In the genomic region with DNA sequence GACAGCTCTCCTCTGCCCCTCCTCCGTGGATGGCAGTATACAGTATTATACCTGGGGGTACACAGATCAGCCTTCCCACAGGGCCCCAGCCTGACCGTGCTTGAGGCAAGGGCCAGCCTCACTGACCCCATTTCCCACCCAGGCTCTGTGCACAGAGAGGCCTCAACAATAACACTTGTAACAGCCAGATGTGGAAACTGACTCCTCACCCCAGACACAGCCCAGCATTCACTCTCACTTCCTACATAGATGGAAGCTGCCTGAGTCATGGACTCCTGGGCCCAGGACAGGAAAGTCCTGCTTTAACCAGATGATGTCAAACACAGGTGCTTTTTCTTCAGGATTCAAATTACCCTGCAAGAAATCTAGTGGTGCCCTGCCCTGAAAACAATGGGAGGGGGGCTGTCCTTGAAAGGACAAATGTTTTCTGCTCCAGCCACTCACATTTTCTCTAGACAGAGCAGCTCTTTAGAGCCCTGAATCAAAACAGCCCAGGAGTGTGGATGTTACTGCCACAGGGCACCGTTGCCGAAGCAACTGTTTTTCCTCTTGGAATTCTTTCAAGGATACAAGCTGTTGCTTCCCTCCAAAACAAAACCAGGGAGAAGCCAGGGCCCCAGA, we compare ENCODE assay signal across 8 cellular contexts. TPM values are rescaled to one million over a fixed set of nuclear protein-coding genes. Genes with fewer than 3 reads are reported as not detected.
A peak's percentile ranks its signal among the peaks of the same experiment; 100 is the strongest.
DNase-seq lines count a peak whose midpoint lies in the region; ATAC-seq, FAIRE-seq and TF ChIP-seq lines count a peak whose summit lies in the region.

No MANE protein-coding gene starts in this region.

- H3K27ac ChIP-seq in OCI-LY7 (ENCODE audit: low read depth, low read length, poor library complexity, severe bottlenecking) (peak overlapping the region; percentile 23), epithelial cell of prostate (peak overlapping the region; percentile 57), pancreas (peak overlapping the region; percentile 51 to 84 (median 78))

- peaks cover 39% of the 10 kb centered on the region for H4K20me1 ChIP-seq in OCI-LY7 (ENCODE audit: insufficient read depth, low read length)

- intact Hi-C loops in OCI-LY7 (cut with micrococcal nuclease; ENCODE audit: unreplicated experiment) (no loop called here), pancreas (cut with DNase I) (no loop called here)

- no peaks in the 10 kb centered on the region for H3K27me3 ChIP-seq in pancreas

- TF ChIP-seq CTCF in OCI-LY7 (conservative IDR thresholded peaks at IDR 0.05; ENCODE audit: low read length) = no peak
- no peak for TF ChIP-seq CTCF in pancreas (IDR thresholded peaks at IDR 0.05)

- peaks cover 87% of the 10 kb centered on the region for H3K79me2 ChIP-seq in OCI-LY7 (ENCODE audit: insufficient read depth, low read depth, low read length)

- POLR2A ChIA-PET in OCI-LY7 (lab: Charles Lee) = interaction anchor here (1.1 to 4.6 kb wide), 4 partner anchors 11 to 414 kb away, joined by 4 to 26 read pairs (median 10); no protein-coding TSS in a partner anchor

- no peak overlapping the region for H3K4me3 ChIP-seq in OCI-LY7 (ENCODE audit: low read depth, low read length, poor library complexity, severe bottlenecking)
- no peak overlapping the region for H3K4me3 ChIP-seq in pancreas

- H2AFZ ChIP-seq in OCI-LY7 (ENCODE audit: low read length) = no peak overlapping the region

- no peak for FAIRE-seq in pancreas (lab: Jason Lieb, UNC)
- no peak for FAIRE-seq in RCC 7860 (lab: Jason Lieb, UNC)

- DNase-seq in GM04503 (ENCODE audit: low read depth) (peak; percentile 11), OCI-LY7 (ENCODE audit: low spot score) (no peak), epithelial cell of prostate (ENCODE audit: low read depth, low spot score) (no peak), pancreas (peak in 4 of 6 donors; percentile 39 to 77 (median 58)), HuH-7 (ENCODE audit: low spot score) (no peak), RCC 7860 (ENCODE audit: low spot score) (no peak)

- CTCF ChIA-PET in OCI-LY7 (lab: Charles Lee; ENCODE audit: unreplicated experiment) = no interaction called here

- peaks cover 76% of the 10 kb centered on the region for H3K4me1 ChIP-seq in OCI-LY7 (ENCODE audit: insufficient read depth, low read length, poor library complexity, severe bottlenecking)
- peaks cover 58 to 65% (median 59%) of the 10 kb centered on the region in 3 donors for H3K4me1 ChIP-seq in pancreas

- WGBS in pancreas, 2 donors = 18 to 23% methylated on average over 4 of the region's 4 CpGs

- H3K4me2 ChIP-seq in OCI-LY7 (ENCODE audit: low read length) = peak overlapping the region; percentile 25; the same call in 1 of the 2 replicates

- H3K36me3 ChIP-seq in OCI-LY7 (ENCODE audit: insufficient read depth, low read length) = peaks cover 71% of the 10 kb centered on the region
- H3K36me3 ChIP-seq in pancreas = no peaks in the 10 kb centered on the region

- BruUV-seq in OCI-LY7 (replicated peaks; lab: Mats Ljungman, UMichigan) = no TSS peak

- ATAC-seq in pancreas = peak; percentile 76 to 82 (median 80)
- ATAC-seq in HG02623 (IDR thresholded peaks at IDR 0.05; ENCODE audit: unreplicated experiment) = no peak
- no peak for ATAC-seq in GM21723 (IDR thresholded peaks at IDR 0.05; ENCODE audit: unreplicated experiment)

- H3K9me3 ChIP-seq in OCI-LY7 (ENCODE audit: low read length) (0 out of 2 replicates have a peak, but pooled peaks cover 6% of the 10 kb centered on the region), pancreas (no peaks in the 10 kb centered on the region)

- no peaks in the 10 kb centered on the region for H3K9me2 ChIP-seq in OCI-LY7 (ENCODE audit: insufficient read depth, low read length)

RNA-seq across cellular contexts. Expression of a gene that starts 16.4 kb away (rescaled TPM):
- total RNA-seq in OCI-LY7 (2014; rRNA removed; shearing (Covaris generic)) = 74.9 and 102 TPM in 2 replicates
- 107 and 116 TPM in 2 replicates for total RNA-seq in OCI-LY7 (2022)
- total RNA-seq in pancreas = 10 to 100 TPM; 20.7 to 30.4 (median 22.4) TPM
- polyA plus RNA-seq in pancreas = 10 to 100 TPM; 64.9 to 82.8 TPM

RNA-seq across cellular contexts. Expression of a gene that starts 19.3 kb away (rescaled TPM):
- 53.3 and 74.9 TPM in 2 replicates for total RNA-seq in OCI-LY7 (2014; rRNA removed; shearing (Covaris generic))
- 129 and 149 TPM in 2 replicates for total RNA-seq in OCI-LY7 (2022)
- 10 to 100 TPM; 30.6 to 67.4 (median 37.1) TPM for total RNA-seq in pancreas
- polyA plus RNA-seq in pancreas = 100 to 1,000 TPM; 231 to 265 TPM

Comparison
In these comparisons a context has a peak if more than half of its experiments do, and no peak if none do; other contexts are left out.
1. DNase-seq: peak in GM04503 (single experiment) and pancreas (4 of 6); none in OCI-LY7 (single experiment), epithelial cell of prostate (single experiment), HuH-7 (single experiment) and RCC 7860 (single experiment).
2. H3K27ac ChIP-seq: peak in every context shown above with its lines; median percentile 78 in pancreas; 57 in epithelial cell of prostate; 23 in OCI-LY7.
3. ATAC-seq: peak in pancreas (4 of 4); none in HG02623 (single experiment) and GM21723 (single experiment).